In genomic region chr5:79149432-79149831, GRCh38 we compare ENCODE assay signal across 21 cellular contexts. TPM values are rescaled to one million over a fixed set of nuclear protein-coding genes. Genes with fewer than 3 reads are reported as not detected.
DNase-seq lines count a peak whose midpoint lies in the region; ATAC-seq and TF ChIP-seq lines count a peak whose summit lies in the region.
"Had no signal": no experiment of that assay in that cellular context is flagged by ENCODE, and none has a peak within 500 bp of the region (broad histone marks: within the 10 kb centered on the region; RNA-seq: fewer than 3 reads in every experiment).

No MANE protein-coding gene starts in this region.

- no peak overlapping the region for H3K27ac ChIP-seq in smooth muscle cell (ENCODE audit: low read depth)
- H3K27ac ChIP-seq: A549, Peyer's patch, SJSA1 had no signal

- no peaks in the 10 kb centered on the region for H4K20me1 ChIP-seq in smooth muscle cell (ENCODE audit: low read depth)

- no peak for TF ChIP-seq CTCF in cardiac fibroblast (IDR thresholded peaks at IDR 0.05; ENCODE audit: low read depth, low read length)
- TF ChIP-seq CTCF in fibroblast of the aortic adventitia (IDR thresholded peaks at IDR 0.05; ENCODE audit: insufficient read depth, low read length): no peak
- no peak for TF ChIP-seq CTCF in smooth muscle cell (IDR thresholded peaks at IDR 0.05; ENCODE audit: borderline replicate concordance, insufficient read depth, poor library complexity, severe bottlenecking)

- no peak for ATAC-seq in HG02588 (IDR thresholded peaks at IDR 0.05; ENCODE audit: unreplicated experiment)
- no peak for ATAC-seq in GM21825 (IDR thresholded peaks at IDR 0.05; ENCODE audit: unreplicated experiment)
- ATAC-seq: A549 had no signal

- DNase-seq in EL (peak; percentile 24), adipocyte (ENCODE audit: low read depth) (peak; percentile 60), cardiac fibroblast (ENCODE audit: low read depth in 2 of 2) (peak; percentile 20 to 59), fibroblast of the aortic adventitia (ENCODE audit: low read depth) (peak; percentile 51), smooth muscle cell (lab: John Stamatoyannopoulos, UW; ENCODE audit: unreplicated experiment) (no peak)
- DNase-seq in effector CD8-positive, alpha-beta T cell (lab: John Stamatoyannopoulos, UW): no peak
- DNase-seq: BE2C, DMS79 treated with DMSO at 0.1 percent for 48 hours, Kasumi-1, MG63, NCI-H1417, NCI-H1694 treated with DMSO at 0.1 percent for 48 hours, NCI-H446, NCI-H526, Peyer's patch had no signal

- H3F3A ChIP-seq in smooth muscle cell (ENCODE audit: low read depth): no peaks in the 10 kb centered on the region

- H3K9me3 ChIP-seq in adipocyte (ENCODE audit: control insufficient read depth, low read length) (no peaks in the 10 kb centered on the region), smooth muscle cell (replicated peaks; ENCODE audit: low read depth) (no peaks in the 10 kb centered on the region)
- H3K9me3 ChIP-seq: A549, BE2C, MG63, Peyer's patch, SJSA1 had no signal

- H3K4me1 ChIP-seq in adipocyte (ENCODE audit: control insufficient read depth, insufficient read depth, low read length) (peaks cover 5% of the 10 kb centered on the region), smooth muscle cell (ENCODE audit: low read depth) (no peaks in the 10 kb centered on the region)
- H3K4me1 ChIP-seq: BE2C, Peyer's patch, SJSA1 had no signal

- no peaks in the 10 kb centered on the region for H3K79me2 ChIP-seq in smooth muscle cell (ENCODE audit: low read depth)

- WGBS in smooth muscle cell (ENCODE audit: low lambda C conversion rate): 87% methylated on average over 3 of the region's 3 CpGs

- H2AFZ ChIP-seq in smooth muscle cell (ENCODE audit: low read depth): no peak overlapping the region

- H3K9ac ChIP-seq in adipocyte (ENCODE audit: low read length) (no peak overlapping the region), smooth muscle cell (ENCODE audit: low read depth) (no peak overlapping the region)

- no peak overlapping the region for H3K4me3 ChIP-seq in adipocyte (ENCODE audit: low read length)
- no peak overlapping the region for H3K4me3 ChIP-seq in cardiac fibroblast (replicated peaks in 1 of 2; ENCODE audit: low read depth in 2 of 2, low read length in 2 of 2)
- no peak overlapping the region for H3K4me3 ChIP-seq in fibroblast of the aortic adventitia (ENCODE audit: low read depth, low read length)
- H3K4me3 ChIP-seq in smooth muscle cell: no peak overlapping the region
- H3K4me3 ChIP-seq: A549, MG63, Peyer's patch, SJSA1 had no signal

- H3K27me3 ChIP-seq in adipocyte (replicated peaks; ENCODE audit: control insufficient read depth, insufficient read depth, low read length) (no peaks in the 10 kb centered on the region), smooth muscle cell (ENCODE audit: low read depth) (no peaks in the 10 kb centered on the region)
- H3K27me3 ChIP-seq: BE2C, MG63, Peyer's patch, SJSA1 had no signal

- H3K36me3 ChIP-seq in adipocyte (ENCODE audit: control insufficient read depth, insufficient read depth, low read length, severe bottlenecking) (no peaks in the 10 kb centered on the region), smooth muscle cell (ENCODE audit: low read depth) (no peaks in the 10 kb centered on the region)
- H3K36me3 ChIP-seq: BE2C, MG63, Peyer's patch, SJSA1 had no signal

- no peak overlapping the region for H3K4me2 ChIP-seq in smooth muscle cell
- H3K4me2 ChIP-seq: A549 had no signal

RNA-seq across cellular contexts. Expression of gene BHMT, which starts 37.8 kb away (rescaled TPM):
- total RNA-seq in fibroblast of the aortic adventitia (ENCODE audit: low replicate concordance) (0.27 TPM in 1 of 2 replicates, not detected in the other), smooth muscle cell (not detected in 2 replicates)
- not detected in 2 replicates for polyA plus RNA-seq in smooth muscle cell
- total RNA-seq: G401, OCI-LY7, Peyer's patch, SJSA1 had no signal
- polyA plus RNA-seq: A549 had no signal

Comparison
In these comparisons a context has a peak if more than half of its experiments do, and no peak if none do; other contexts are left out.
1. DNase-seq: peak in EL (single experiment), adipocyte (single experiment), cardiac fibroblast (2 of 2) and fibroblast of the aortic adventitia (single experiment); none in effector CD8-positive, alpha-beta T cell (single experiment) and smooth muscle cell (single experiment).